In genomic region chr14:99793213-99794155, GRCh38 we compare ENCODE assay signal across 8 cellular contexts. TPM values are rescaled to one million over a fixed set of nuclear protein-coding genes. Genes with fewer than 3 reads are reported as not detected.
DNase-seq lines count a peak whose midpoint lies in the region; ATAC-seq and TF ChIP-seq lines count a peak whose summit lies in the region.

Gene EML1 (plus strand): TSS chr14:99793413. CDS start chr14:99793477, 64 bp downstream.

- H3K9me3 ChIP-seq in A673 (ENCODE audit: low read depth, low read length, poor library complexity, severe bottlenecking), result peaks cover 5% of the 10 kb centered on the region
- no peaks in the 10 kb centered on the region for H3K9me3 ChIP-seq in effector memory CD4-positive, alpha-beta T cell (ENCODE audit: control insufficient read depth, low read length)

- no peaks in the 10 kb centered on the region for H3K36me3 ChIP-seq in A673 (ENCODE audit: insufficient read depth, low read length, poor library complexity, severe bottlenecking)
- no peaks in the 10 kb centered on the region for H3K36me3 ChIP-seq in effector memory CD4-positive, alpha-beta T cell (ENCODE audit: control insufficient read depth, insufficient read depth, low read length)

- POLR2A ChIA-PET in A673 (lab: Charles Lee; ENCODE audit: low non-redundant PET), result interaction anchor here (0.6 kb wide), 1 partner anchor 35 kb away, joined by 3 read pairs; no protein-coding TSS in a partner anchor

- CTCF ChIA-PET in A673 (lab: Charles Lee), result interaction anchor here (0.6 kb wide), 1 partner anchor 384 kb away, joined by 3 read pairs; no protein-coding TSS in a partner anchor

- DNase-seq in A673 (ENCODE audit: low spot score) (peak; percentile 89), NCI-H460 (ENCODE audit: extremely low read depth, low read depth) (peak; percentile 73), lung microvascular endothelial cell (ENCODE audit: low read depth in 2 of 2) (peak; percentile 86 to 91)
- DNase-seq in activated CD8-positive, alpha-beta memory T cell treated with anti-CD3 and anti-CD28 coated beads for 48 hours (ENCODE audit: low read depth in 2 of 3, low spot score in 2 of 3), result peak; percentile 50 to 55 (median 51)
- peak; percentile 45 to 68 (median 63) for DNase-seq in effector memory CD4-positive, alpha-beta T cell
- peak; percentile 44 to 67 (median 56) for DNase-seq in stimulated activated CD4-positive, alpha-beta T cell treated with anti-CD3 and anti-CD28 coated beads, TNF-alpha, amount 100 ng/mL, for 4 hours (ENCODE audit: low read depth in 3 of 3)

- ATAC-seq in GM18519 (IDR thresholded peaks at IDR 0.05; ENCODE audit: low FRiP score, unreplicated experiment), result peak; percentile 87
- ATAC-seq in HG03066 (IDR thresholded peaks at IDR 0.05; ENCODE audit: low read depth, unreplicated experiment), result peak; percentile 82

- H3K4me1 ChIP-seq in A673 (ENCODE audit: insufficient read depth, low read length, poor library complexity, severe bottlenecking), result peaks cover 29% of the 10 kb centered on the region
- no peaks in the 10 kb centered on the region for H3K4me1 ChIP-seq in effector memory CD4-positive, alpha-beta T cell (ENCODE audit: control insufficient read depth, insufficient read depth, low read length, poor library complexity, severe bottlenecking)

- intact Hi-C loops in A673 (cut with micrococcal nuclease; ENCODE audit: unreplicated experiment), result loop anchor here (5.0 kb wide), 1 partner anchor 89 kb away; no protein-coding TSS in a partner anchor

- BruUV-seq in A673 (replicated peaks; lab: Mats Ljungman, UMichigan), result no TSS peak

- H3K27me3 ChIP-seq in A673 (replicated peaks; ENCODE audit: insufficient read depth, low read depth, low read length, poor library complexity), result no peaks in the 10 kb centered on the region
- H3K27me3 ChIP-seq in effector memory CD4-positive, alpha-beta T cell (replicated peaks; ENCODE audit: control insufficient read depth, insufficient read depth, low read length, poor library complexity, severe bottlenecking), result no peaks in the 10 kb centered on the region

- peak within 1 kb of the TSS; percentile 59 for H3K4me3 ChIP-seq in A673 (ENCODE audit: low read depth, low read length, poor library complexity, severe bottlenecking)
- peak within 1 kb of the TSS; percentile 7 for H3K4me3 ChIP-seq in effector memory CD4-positive, alpha-beta T cell (ENCODE audit: insufficient read depth, low read depth, low read length, poor library complexity, severe bottlenecking)

- TF ChIP-seq CTCF in A673 (conservative IDR thresholded peaks at IDR 0.05; ENCODE audit: low read depth, low read length), result no peak

- peak within 1 kb of the TSS; percentile 56 for H3K27ac ChIP-seq in A673 (ENCODE audit: low read depth, low read length, poor library complexity, severe bottlenecking)
- H3K27ac ChIP-seq in effector memory CD4-positive, alpha-beta T cell (ENCODE audit: insufficient read depth, low read length, poor library complexity, severe bottlenecking), result no peak within 1 kb of the TSS

RNA-seq across cellular contexts. Expression of gene EML1, which starts in this region (rescaled TPM):
- total RNA-seq in A673 (2021) (34.1 and 39.5 TPM in 2 replicates), lung microvascular endothelial cell (17.9 and 21.1 TPM in 2 replicates)
- total RNA-seq in NCI-H460 (2014; rRNA removed; shearing (Covaris generic)), result 9.7 and 12.7 TPM in 2 replicates
- polyA plus RNA-seq in NCI-H460 (2014; cell fraction: nucleus; rRNA removed), result 13.7 and 32.6 TPM in 2 replicates
